ENCODE assay signal across 1 cellular context in the genomic region with DNA sequence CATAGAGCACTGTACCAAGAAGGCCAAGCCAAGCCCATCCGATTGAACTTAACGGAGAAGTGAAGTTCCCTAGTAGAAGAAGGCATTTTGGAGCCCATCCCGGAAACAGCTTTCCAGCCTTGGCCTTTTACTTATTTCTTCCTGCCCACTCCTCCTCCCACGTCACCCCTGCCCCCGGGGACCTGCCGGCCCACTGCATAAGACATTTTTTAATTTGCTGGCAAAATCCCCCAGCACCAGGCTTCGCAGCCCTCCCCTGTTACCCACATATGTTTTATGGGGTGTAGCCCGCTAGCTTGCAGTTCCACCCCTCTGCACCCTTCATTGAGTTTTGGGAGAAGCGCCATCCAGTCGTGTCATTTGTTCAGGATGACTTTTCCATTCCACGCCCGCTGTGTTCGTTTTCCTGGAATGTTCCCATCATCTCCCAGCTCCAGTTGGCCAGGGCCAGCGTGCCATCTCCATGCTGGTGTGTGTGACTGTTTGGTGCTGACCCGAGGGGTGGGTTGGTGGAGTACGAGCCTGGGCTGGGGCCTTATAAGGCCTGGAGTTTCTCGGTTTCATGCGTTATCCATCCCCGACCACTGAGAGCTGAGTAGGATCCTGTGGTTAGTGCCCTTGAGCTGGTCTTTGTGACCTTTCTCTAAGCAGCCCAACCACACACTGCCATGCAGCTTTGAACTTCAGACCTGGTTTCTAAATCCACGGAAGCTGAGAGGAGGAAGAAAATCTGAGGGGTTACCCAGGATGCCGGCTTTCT.
TF ChIP-seq lines count a peak whose summit lies in the region.

No MANE protein-coding gene starts in this region.

TF ChIP-seq in IMR-90, 13 proteins besides CTCF, POLR2A, EP300 and RAD21:
- TF ChIP-seq, protein P1, sequence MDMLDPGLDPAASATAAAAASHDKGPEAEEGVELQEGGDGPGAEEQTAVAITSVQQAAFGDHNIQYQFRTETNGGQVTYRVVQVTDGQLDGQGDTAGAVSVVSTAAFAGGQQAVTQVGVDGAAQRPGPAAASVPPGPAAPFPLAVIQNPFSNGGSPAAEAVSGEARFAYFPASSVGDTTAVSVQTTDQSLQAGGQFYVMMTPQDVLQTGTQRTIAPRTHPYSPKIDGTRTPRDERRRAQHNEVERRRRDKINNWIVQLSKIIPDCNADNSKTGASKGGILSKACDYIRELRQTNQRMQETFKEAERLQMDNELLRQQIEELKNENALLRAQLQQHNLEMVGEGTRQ (IDR thresholded peaks at IDR 0.05; ENCODE audit: low read depth, low read length) = no peak
- TF ChIP-seq CHD1 (IDR thresholded peaks at IDR 0.05; ENCODE audit: low read depth, low read length) (no peak), RFX5 (IDR thresholded peaks at IDR 0.05; ENCODE audit: low read depth, low read length) (no peak), NFE2L2 (IDR thresholded peaks at IDR 0.05; ENCODE audit: low read depth, low read length) (no peak), MXI1 (IDR thresholded peaks at IDR 0.05; ENCODE audit: borderline replicate concordance, low read depth, low read length) (no peak), MAFK (IDR thresholded peaks at IDR 0.05; ENCODE audit: low read depth, low read length) (no peak), RCOR1 (IDR thresholded peaks at IDR 0.05; ENCODE audit: insufficient replicate concordance, low read length) (no peak), ELK1 (IDR thresholded peaks at IDR 0.05; ENCODE audit: borderline replicate concordance, low read depth, low read length) (no peak), MAZ (IDR thresholded peaks at IDR 0.05; ENCODE audit: borderline replicate concordance, low read depth, low read length) (no peak), SMC3 (IDR thresholded peaks at IDR 0.05; ENCODE audit: low read depth, low read length) (no peak), BHLHE40 (IDR thresholded peaks at IDR 0.05; ENCODE audit: low read depth, low read length) (no peak), FOS (IDR thresholded peaks at IDR 0.05; ENCODE audit: low read depth, low read length) (no peak), CEBPB (IDR thresholded peaks at IDR 0.05; ENCODE audit: low read depth, low read length) (no peak)
TF ChIP-seq in IMR-90: peak in this region for 0.
